In the genomic region with DNA sequence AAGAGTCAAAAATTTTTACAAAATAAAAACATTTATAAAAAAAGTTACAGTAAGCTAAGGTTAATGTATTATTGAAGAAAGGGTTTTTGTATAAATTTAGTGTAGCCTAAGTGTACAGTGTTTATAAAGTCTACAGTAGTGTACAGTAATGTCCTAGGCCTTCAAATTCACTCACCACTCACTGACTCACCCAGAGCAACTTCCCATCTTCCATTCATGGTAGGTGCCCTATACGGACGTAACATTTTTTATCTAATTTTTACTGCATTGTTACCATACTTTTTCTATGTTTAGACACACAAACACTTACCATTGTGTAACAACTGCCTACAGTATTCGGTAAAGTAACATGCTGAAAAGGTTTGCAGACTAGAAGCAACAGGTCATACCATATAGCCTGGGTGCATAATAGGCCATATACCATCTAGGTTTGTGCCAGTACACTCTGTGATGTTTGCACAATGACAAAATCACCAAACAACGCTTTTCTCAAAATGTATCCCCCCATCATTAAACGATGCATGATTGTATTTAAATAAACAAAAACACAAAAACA, we compare ENCODE assay signal across 23 cellular contexts. TPM values are rescaled to one million over a fixed set of nuclear protein-coding genes. Genes with fewer than 3 reads are reported as not detected.
"Had no signal": no experiment of that assay in that cellular context is flagged by ENCODE, and none has a peak within 500 bp of the region (broad histone marks: within the 10 kb centered on the region; RNA-seq: fewer than 3 reads in every experiment).

No MANE protein-coding gene starts in this region.

- H3K9me3 ChIP-seq: ascending aorta, esophagus squamous epithelium, lower lobe of right lung, neutrophil, right lobe of liver, suprapubic skin, upper lobe of left lung had no signal

- H3K79me2 ChIP-seq: hepatocyte, parathyroid adenoma had no signal

- H3K9ac ChIP-seq: parathyroid adenoma had no signal

- H3K27me3 ChIP-seq: ascending aorta, esophagus squamous epithelium, hepatocyte, neutrophil, right lobe of liver, suprapubic skin, upper lobe of left lung had no signal

- H3K4me2 ChIP-seq: hepatocyte had no signal

- H3K36me3 ChIP-seq: ascending aorta, lower lobe of right lung, right lobe of liver, suprapubic skin, upper lobe of left lung had no signal

- H3K27ac Mint-ChIP-seq: activated naive CD4-positive, alpha-beta T cell treated with anti-CD3 and anti-CD28 coated beads, Interleukin-2, amount 10 ng/mL, durations not matched to agents 7 days and 5 days; activated naive CD8-positive, alpha-beta T cell treated with anti-CD3 and anti-CD28 coated beads, Interleukin-2, amount 50 U/mL, for 24 hours; mesothelial cell of epicardium; natural killer cell treated with Interleukin-12 subunit alpha and Interleukin-12 subunit beta and Interleukin-15 and Interleukin-18, amount 100 ng/mL, for 72 hours; stimulated activated naive CD8-positive, alpha-beta T cell treated with anti-CD3 and anti-CD28 coated beads, Interleukin-15, Interleukin-2, amounts not matched to agents 100 ng/mL and 50 ng/mL, for 24 hours had no signal

- H3K9me3 Mint-ChIP-seq: activated naive CD4-positive, alpha-beta T cell treated with anti-CD3 and anti-CD28 coated beads, Interleukin-2, amount 10 ng/mL, durations not matched to agents 7 days and 5 days; activated naive CD8-positive, alpha-beta T cell treated with anti-CD3 and anti-CD28 coated beads, Interleukin-2, amount 50 U/mL, for 24 hours; activated T-cell treated with anti-CD3 and anti-CD28 coated beads, Interleukin-2, amount 50 U/mL, for 4 hours; mesothelial cell of epicardium; natural killer cell treated with Interleukin-12 subunit alpha and Interleukin-12 subunit beta and Interleukin-15 and Interleukin-18, amount 100 ng/mL, for 72 hours; stimulated activated naive CD8-positive, alpha-beta T cell treated with anti-CD3 and anti-CD28 coated beads, Interleukin-15, Interleukin-2, amounts not matched to agents 100 ng/mL and 50 ng/mL, for 24 hours had no signal

- DNase-seq: activated CD4-positive, alpha-beta T cell treated with anti-CD3 and anti-CD28 coated beads, Interleukin-2, amount 50 U/mL, for 1 hour; activated CD8-positive, alpha-beta memory T cell treated with anti-CD3 and anti-CD28 coated beads, Interleukin-2, amount 50 U/mL, for 4 hours; activated naive CD4-positive, alpha-beta T cell treated with anti-CD3 and anti-CD28 coated beads, Interleukin-2, amount 10 ng/mL, durations not matched to agents 7 days and 5 days; activated naive CD8-positive, alpha-beta T cell treated with anti-CD3 and anti-CD28 coated beads, Interleukin-2, amount 50 U/mL, for 24 hours; activated T-cell treated with anti-CD3 and anti-CD28 coated beads, Interleukin-2, amount 50 U/mL, for 4 hours; cerebellar nuclear complex; effector CD4-positive, alpha-beta T cell; esophagus squamous epithelium; left cardiac atrium; lower lobe of right lung; right lobe of liver; small intestine; stimulated activated CD4-positive, alpha-beta T cell treated with anti-CD3 and anti-CD28 coated beads, Interleukin-15, amount 100 ng/mL, for 24 hours; stimulated activated CD4-positive, alpha-beta T cell treated with anti-CD3 and anti-CD28 coated beads, Interleukin-2, amount 100 ng/mL, for 48 hours; upper lobe of left lung had no signal

- H3K4me1 ChIP-seq: ascending aorta, parathyroid adenoma, right lobe of liver, upper lobe of left lung had no signal

- H3K4me3 ChIP-seq: ascending aorta, esophagus squamous epithelium, hepatocyte, lower lobe of right lung, right lobe of liver, suprapubic skin, upper lobe of left lung had no signal

- H3K27me3 Mint-ChIP-seq: activated naive CD4-positive, alpha-beta T cell treated with anti-CD3 and anti-CD28 coated beads, Interleukin-2, amount 10 ng/mL, durations not matched to agents 7 days and 5 days; activated naive CD8-positive, alpha-beta T cell treated with anti-CD3 and anti-CD28 coated beads, Interleukin-2, amount 50 U/mL, for 24 hours; natural killer cell treated with Interleukin-12 subunit alpha and Interleukin-12 subunit beta and Interleukin-15 and Interleukin-18, amount 100 ng/mL, for 72 hours; stimulated activated naive CD8-positive, alpha-beta T cell treated with anti-CD3 and anti-CD28 coated beads, Interleukin-15, Interleukin-2, amounts not matched to agents 100 ng/mL and 50 ng/mL, for 24 hours had no signal

- H3K4me3 Mint-ChIP-seq: activated naive CD4-positive, alpha-beta T cell treated with anti-CD3 and anti-CD28 coated beads, Interleukin-2, amount 10 ng/mL, durations not matched to agents 7 days and 5 days; activated naive CD8-positive, alpha-beta T cell treated with anti-CD3 and anti-CD28 coated beads, Interleukin-2, amount 50 U/mL, for 24 hours; activated T-cell treated with anti-CD3 and anti-CD28 coated beads, Interleukin-2, amount 50 U/mL, for 4 hours; mesothelial cell of epicardium; natural killer cell treated with Interleukin-12 subunit alpha and Interleukin-12 subunit beta and Interleukin-15 and Interleukin-18, amount 100 ng/mL, for 72 hours; stimulated activated naive CD8-positive, alpha-beta T cell treated with anti-CD3 and anti-CD28 coated beads, Interleukin-15, Interleukin-2, amounts not matched to agents 100 ng/mL and 50 ng/mL, for 24 hours had no signal

- H2AFZ ChIP-seq: hepatocyte, parathyroid adenoma had no signal

- H3K27ac ChIP-seq: ascending aorta, esophagus squamous epithelium, hepatocyte, lower lobe of right lung, neutrophil, parathyroid adenoma, right lobe of liver, suprapubic skin, upper lobe of left lung had no signal

- ATAC-seq: activated naive CD8-positive, alpha-beta T cell treated with anti-CD3 and anti-CD28 coated beads, Interleukin-2, amount 50 U/mL, for 24 hours; activated T-cell treated with anti-CD3 and anti-CD28 coated beads, Interleukin-2, amount 50 U/mL, for 4 hours; left cardiac atrium; lower lobe of right lung; natural killer cell treated with Interleukin-12 subunit alpha and Interleukin-12 subunit beta and Interleukin-15 and Interleukin-18, amount 100 ng/mL, for 72 hours; right lobe of liver had no signal

RNA-seq across cellular contexts. Expression of a gene that starts 6.0 kb away (rescaled TPM):
- total RNA-seq: ascending aorta had no signal
